Comparison of ENCODE assay signal across 18 cellular contexts in genomic region chr5:156386976-156387375, GRCh38.
DNase-seq lines count a peak whose midpoint lies in the region; ATAC-seq and TF ChIP-seq lines count a peak whose summit lies in the region.
"Had no signal": no experiment of that assay in that cellular context is flagged by ENCODE, and none has a peak within 500 bp of the region (broad histone marks: within the 10 kb centered on the region; RNA-seq: fewer than 3 reads in every experiment).

No MANE protein-coding gene starts in this region.

- no peaks in the 10 kb centered on the region for H3F3A ChIP-seq in neural cell (ENCODE audit: insufficient read depth, low read length, poor library complexity, severe bottlenecking)

- H3K9me1 ChIP-seq in IMR-90 (ENCODE audit: insufficient read depth, low read length) = 0 out of 2 replicates have a peak, but pooled peaks cover 8% of the 10 kb centered on the region

- H3K36me3 ChIP-seq in IMR-90 (ENCODE audit: control insufficient read depth, insufficient read depth, low read length) = no peaks in the 10 kb centered on the region
- no peaks in the 10 kb centered on the region for H3K36me3 ChIP-seq in neural cell (ENCODE audit: insufficient read depth, low read length)
- H3K36me3 ChIP-seq: BLaER1, SJSA1 had no signal

- H4K5ac ChIP-seq in IMR-90 (ENCODE audit: low read depth, low read length) = no peak overlapping the region

- H4K8ac ChIP-seq in IMR-90 (ENCODE audit: low read depth in 2 of 2, low read length in 2 of 2) = no peak overlapping the region

- H2AFZ ChIP-seq in IMR-90 (replicated peaks; ENCODE audit: low read length, poor library complexity) (no peak overlapping the region), neural cell (ENCODE audit: low read depth, low read length) (no peak overlapping the region)

- H3K4me2 ChIP-seq in IMR-90 (ENCODE audit: low read depth, low read length) (no peak overlapping the region), neural cell (ENCODE audit: low read length) (no peak overlapping the region)
- H3K4me2 ChIP-seq: BLaER1 had no signal

- no peaks in the 10 kb centered on the region for H3K9me3 ChIP-seq in IMR-90 (ENCODE audit: control insufficient read depth, insufficient read depth, low read length)
- no peaks in the 10 kb centered on the region for H3K9me3 ChIP-seq in neural cell (ENCODE audit: low read length)
- H3K9me3 ChIP-seq: BLaER1 had no signal

- POLR2A ChIA-PET in IMR-90 (lab: Charles Lee; ENCODE audit: unreplicated experiment) = no interaction called here

- no peak for TF ChIP-seq RAD21 in IMR-90 (IDR thresholded peaks at IDR 0.05; ENCODE audit: low read length)
- TF ChIP-seq RAD21 in neural cell (conservative IDR thresholded peaks at IDR 0.05) = no peak

- H2BK5ac ChIP-seq in IMR-90 (ENCODE audit: low read depth, low read length, poor library complexity, severe bottlenecking) = no peak overlapping the region

- H2BK20ac ChIP-seq in IMR-90 (ENCODE audit: low read depth, low read length) = no peak overlapping the region

- no peak for ATAC-seq in IMR-90 (ENCODE audit: low read depth)
- no peak for ATAC-seq in stimulated activated naive B cell treated with anti-CD40 and anti-IgM and Interleukin-4, amounts not matched to agents 10 μg/mL and 1 μg/mL and 100 μg/mL, for 72 hours (replicated peaks)
- no peak for ATAC-seq in GM21528 (IDR thresholded peaks at IDR 0.05; ENCODE audit: low FRiP score, unreplicated experiment)
- ATAC-seq: HCT116 had no signal

- DNase-seq in IMR-90 (no peak), NCI-H1436 (lab: John Stamatoyannopoulos, UW) (peak; percentile 85), NCI-H69 (lab: John Stamatoyannopoulos, UW) (peak; percentile 89)
- no peak for DNase-seq in stimulated activated naive B cell treated with anti-CD40 and anti-IgM and Interleukin-4, amounts not matched to agents 10 μg/mL and 1 μg/mL and 100 μg/mL, for 72 hours
- no peak for DNase-seq in activated naive CD4-positive, alpha-beta T cell treated with anti-CD3 and anti-CD28 coated beads for 36 hours
- DNase-seq: CD4-positive, alpha-beta T cell; EL; NCI-H1105; NCI-H1694 treated with DMSO at 0.1 percent for 48 hours; NCI-H345; NCI-H82; OCI-M1 had no signal

- H3K27ac ChIP-seq in IMR-90 (ENCODE audit: insufficient read depth, low read length) (no peak overlapping the region), neural cell (ENCODE audit: low read length) (no peak overlapping the region)
- H3K27ac ChIP-seq: BLaER1, SJSA1 had no signal

- H3K4me1 ChIP-seq in IMR-90 (ENCODE audit: control insufficient read depth, insufficient read depth, low read length) = peaks cover 12% of the 10 kb centered on the region
- H3K4me1 ChIP-seq: BLaER1, SJSA1 had no signal

- H3K4me1 Mint-ChIP-seq in stimulated activated naive B cell treated with anti-CD40 and anti-IgM and Interleukin-4, amounts not matched to agents 10 μg/mL and 1 μg/mL and 100 μg/mL, for 72 hours = no peaks in the 10 kb centered on the region
- H3K4me1 Mint-ChIP-seq in activated naive CD4-positive, alpha-beta T cell treated with anti-CD3 and anti-CD28 coated beads for 36 hours (ENCODE audit: low read depth) = no peaks in the 10 kb centered on the region
- H3K4me1 Mint-ChIP-seq: IgD-negative memory B cell had no signal

- no peaks in the 10 kb centered on the region for H3K9me3 Mint-ChIP-seq in stimulated activated naive B cell treated with anti-CD40 and anti-IgM and Interleukin-4, amounts not matched to agents 10 μg/mL and 1 μg/mL and 100 μg/mL, for 72 hours
- H3K9me3 Mint-ChIP-seq in activated naive CD4-positive, alpha-beta T cell treated with anti-CD3 and anti-CD28 coated beads for 36 hours = no peaks in the 10 kb centered on the region
- H3K9me3 Mint-ChIP-seq: CD4-positive, alpha-beta T cell had no signal

- intact Hi-C loops in IMR-90 (cut with micrococcal nuclease) = no loop called here
- intact Hi-C loops in activated naive CD4-positive, alpha-beta T cell treated with anti-CD3 and anti-CD28 coated beads for 36 hours (cut with micrococcal nuclease) = no loop called here

- TF ChIP-seq POLR2A in IMR-90 (IDR thresholded peaks at IDR 0.05; ENCODE audit: low read depth, low read length) = no peak

- no peaks in the 10 kb centered on the region for H3K27me3 Mint-ChIP-seq in stimulated activated naive B cell treated with anti-CD40 and anti-IgM and Interleukin-4, amounts not matched to agents 10 μg/mL and 1 μg/mL and 100 μg/mL, for 72 hours
- H3K27me3 Mint-ChIP-seq in activated naive CD4-positive, alpha-beta T cell treated with anti-CD3 and anti-CD28 coated beads for 36 hours (ENCODE audit: low read depth) = no peaks in the 10 kb centered on the region
- H3K27me3 Mint-ChIP-seq: IgD-negative memory B cell had no signal

- H2BK120ac ChIP-seq in IMR-90 (ENCODE audit: low read depth, low read length) = no peak overlapping the region

- H3K4ac ChIP-seq in IMR-90 (ENCODE audit: low read depth, low read length) = no peak overlapping the region; the same call in 1 of the 2 replicates

- no peaks in the 10 kb centered on the region for H4K20me1 ChIP-seq in IMR-90 (ENCODE audit: insufficient read depth, low read length)
- no peaks in the 10 kb centered on the region for H4K20me1 ChIP-seq in neural cell (ENCODE audit: insufficient read depth)
- H4K20me1 ChIP-seq: BLaER1 had no signal

- H3K9ac ChIP-seq in IMR-90 (ENCODE audit: low read depth, low read length) (no peak overlapping the region), neural cell (ENCODE audit: low read length) (no peak overlapping the region)
- H3K9ac ChIP-seq: BLaER1 had no signal

- no peaks in the 10 kb centered on the region for H3K36me3 Mint-ChIP-seq in stimulated activated naive B cell treated with anti-CD40 and anti-IgM and Interleukin-4, amounts not matched to agents 10 μg/mL and 1 μg/mL and 100 μg/mL, for 72 hours
- no peaks in the 10 kb centered on the region for H3K36me3 Mint-ChIP-seq in activated naive CD4-positive, alpha-beta T cell treated with anti-CD3 and anti-CD28 coated beads for 36 hours (ENCODE audit: low read depth)
- H3K36me3 Mint-ChIP-seq: IgD-negative memory B cell had no signal

- no peak overlapping the region for H3K4me3 Mint-ChIP-seq in stimulated activated naive B cell treated with anti-CD40 and anti-IgM and Interleukin-4, amounts not matched to agents 10 μg/mL and 1 μg/mL and 100 μg/mL, for 72 hours
- H3K4me3 Mint-ChIP-seq in activated naive CD4-positive, alpha-beta T cell treated with anti-CD3 and anti-CD28 coated beads for 36 hours = no peak overlapping the region
- H3K4me3 Mint-ChIP-seq: CD4-positive, alpha-beta T cell; IgD-negative memory B cell had no signal

- CTCF ChIA-PET in IMR-90 (lab: Yijun Ruan, JAX) = no interaction called here
- CTCF ChIA-PET in activated naive CD4-positive, alpha-beta T cell treated with anti-CD3 and anti-CD28 coated beads for 36 hours (lab: Charles Lee) = no interaction called here

- dilution Hi-C loops in IMR-90 (cut with HindIII; ENCODE audit: low sequenced_read_pairs, unreplicated experiment) = no loop called here

- no peak overlapping the region for H2AK5ac ChIP-seq in IMR-90 (ENCODE audit: low read depth, low read length)

- H3K9me2 ChIP-seq in neural cell (ENCODE audit: insufficient read depth, low read length) = no peaks in the 10 kb centered on the region

- H3K27ac Mint-ChIP-seq in stimulated activated naive B cell treated with anti-CD40 and anti-IgM and Interleukin-4, amounts not matched to agents 10 μg/mL and 1 μg/mL and 100 μg/mL, for 72 hours = no peak overlapping the region
- H3K27ac Mint-ChIP-seq in activated naive CD4-positive, alpha-beta T cell treated with anti-CD3 and anti-CD28 coated beads for 36 hours = no peak overlapping the region
- H3K27ac Mint-ChIP-seq: CD4-positive, alpha-beta T cell; IgD-negative memory B cell had no signal

- no peak overlapping the region for H3K23ac ChIP-seq in IMR-90 (ENCODE audit: low read depth, low read length)

- 0 out of 4 replicates have a peak, but pooled peaks cover under 1 to 3% of the 10 kb centered on the region in 2 experiments for H3K79me1 ChIP-seq in IMR-90 (ENCODE audit: low read depth in 1 of 2, low read length in 2 of 2)

- H3K4me3 ChIP-seq in IMR-90 (ENCODE audit: insufficient read depth, low read depth, low read length) = no peak overlapping the region
- no peak overlapping the region for H3K4me3 ChIP-seq in neural cell (ENCODE audit: low read length)
- H3K4me3 ChIP-seq: BLaER1, SJSA1 had no signal

- H2BK15ac ChIP-seq in IMR-90 (ENCODE audit: low read depth, low read length) = peak overlapping the region; percentile 32; the same call in 1 of the 3 replicates

- H3K27me3 ChIP-seq in IMR-90 (ENCODE audit: control insufficient read depth, insufficient read depth, low read length) (no peaks in the 10 kb centered on the region), neural cell (ENCODE audit: insufficient read depth, low read depth, low read length) (no peaks in the 10 kb centered on the region)
- H3K27me3 ChIP-seq: BLaER1, SJSA1 had no signal

- TF ChIP-seq EP300 in neural cell (conservative IDR thresholded peaks at IDR 0.05; ENCODE audit: poor library complexity, severe bottlenecking) = no peak

- no peak overlapping the region for H3K56ac ChIP-seq in IMR-90 (ENCODE audit: extremely low read depth, insufficient read depth, low read length)

- no TSS peak for BruUV-seq in IMR-90 (replicated peaks; lab: Mats Ljungman, UMichigan)

- 60% methylated on average over 1 of the region's 4 CpGs; no CpG with 5 or more reads in 1 of the 2 experiments for WGBS in IMR-90 (ENCODE audit: extremely low coverage in 2 of 2, insufficient read length in 1 of 2), 2 experiments

- peak overlapping the region; percentile 17; the same call in 1 of the 2 replicates for H4K91ac ChIP-seq in IMR-90 (ENCODE audit: insufficient read depth, low read depth, low read length)

- H3K14ac ChIP-seq in IMR-90 (replicated peaks; ENCODE audit: low read depth, low read length) = no peak overlapping the region

- in situ Hi-C loops in IMR-90 (cut with MboI; ENCODE audit: low sequenced_read_pairs) = no loop called here

- no peak overlapping the region for H2AK9ac ChIP-seq in IMR-90 (replicated peaks; ENCODE audit: low read depth, low read length, poor library complexity)

- H3K79me2 ChIP-seq in neural cell (replicated peaks; ENCODE audit: insufficient read depth, low read length) = no peaks in the 10 kb centered on the region

- peak overlapping the region; percentile 12; the same call in 1 of the 2 replicates for H3K18ac ChIP-seq in IMR-90 (ENCODE audit: low read depth, low read length)

- TF ChIP-seq CTCF in IMR-90 (conservative IDR thresholded peaks at IDR 0.05; ENCODE audit: low read depth, low read length) (no peak), neural cell (IDR thresholded peaks at IDR 0.05; ENCODE audit: poor library complexity, severe bottlenecking) (no peak)

TF ChIP-seq in IMR-90, 13 proteins besides CTCF, POLR2A, EP300 and RAD21 (continues in another document):
- TF ChIP-seq BHLHE40 (IDR thresholded peaks at IDR 0.05; ENCODE audit: low read depth, low read length) = no peak

TF ChIP-seq in neural cell, 6 proteins besides CTCF, POLR2A, EP300 and RAD21:
- TF ChIP-seq SMC3 (conservative IDR thresholded peaks at IDR 0.05; ENCODE audit: poor library complexity) (no peak), MXI1 (conservative IDR thresholded peaks at IDR 0.05; ENCODE audit: poor library complexity, severe bottlenecking) (no peak), POLR2AphosphoS5 (IDR thresholded peaks at IDR 0.05) (peak; percentile 33)

Comparison
In these comparisons a context has a peak if more than half of its experiments do, and no peak if none do; other contexts are left out.
1. DNase-seq: peak in NCI-H1436 (single experiment) and NCI-H69 (single experiment); none in IMR-90 (single experiment), stimulated activated naive B cell treated with anti-CD40 and anti-IgM and Interleukin-4, amounts not matched to agents 10 μg/mL and 1 μg/mL and 100 μg/mL, for 72 hours (single experiment) and activated naive CD4-positive, alpha-beta T cell treated with anti-CD3 and anti-CD28 coated beads for 36 hours (single experiment).